ENCODE assay signal across 14 cellular contexts in genomic region chr2:148042219-148042618, GRCh38. TPM values are rescaled to one million over a fixed set of nuclear protein-coding genes. Genes with fewer than 3 reads are reported as not detected.
DNase-seq lines count a peak whose midpoint lies in the region; ATAC-seq and TF ChIP-seq lines count a peak whose summit lies in the region.
"Had no signal": no experiment of that assay in that cellular context is flagged by ENCODE, and none has a peak within 500 bp of the region (broad histone marks: within the 10 kb centered on the region; RNA-seq: fewer than 3 reads in every experiment).

No MANE protein-coding gene starts in this region.

- no peak overlapping the region for H3K27ac ChIP-seq in foreskin keratinocyte

- no peak for TF ChIP-seq CTCF in foreskin keratinocyte (conservative IDR thresholded peaks at IDR 0.05)

- DNase-seq in foreskin keratinocyte (peak in 1 of 2 donors; percentile 24), DMS53 (lab: John Stamatoyannopoulos, UW) (no peak), H4 (ENCODE audit: low spot score) (no peak), AML-193 (lab: John Stamatoyannopoulos, UW) (no peak), NCI-H1930 (lab: John Stamatoyannopoulos, UW) (no peak)
- DNase-seq: activated CD4-positive, alpha-beta T cell treated with anti-CD3 and anti-CD28 coated beads for 48 hours; activated naive CD8-positive, alpha-beta T cell treated with anti-CD3 and anti-CD28 coated beads, Interleukin-2, amount 10 ng/mL, durations not matched to agents 7 days and 5 days; naive thymus-derived CD4-positive, alpha-beta T cell; NCI-H1092 treated with DMSO at 0.1 percent for 48 hours had no signal

- ATAC-seq in GM18868 (IDR thresholded peaks at IDR 0.05; ENCODE audit: unreplicated experiment) = peak; percentile 97
- ATAC-seq in GM21825 (IDR thresholded peaks at IDR 0.05; ENCODE audit: unreplicated experiment) = peak; percentile 77
- ATAC-seq in HG03342 (IDR thresholded peaks at IDR 0.05; ENCODE audit: unreplicated experiment) = peak; percentile 92
- ATAC-seq in foreskin keratinocyte = peak; percentile 42
- ATAC-seq: HCT116; naive thymus-derived CD4-positive, alpha-beta T cell; Panc1 had no signal

- peaks cover 6% of the 10 kb centered on the region for H3K4me1 ChIP-seq in foreskin keratinocyte

- H3K27me3 ChIP-seq in foreskin keratinocyte = no peaks in the 10 kb centered on the region

RNA-seq across cellular contexts. Expression of gene MBD5, which starts 21.3 kb away (rescaled TPM):
- total RNA-seq in foreskin keratinocyte = 8.9 and 11.2 TPM in 2 replicates
- 3.8 and 6.2 TPM in 2 replicates for polyA plus RNA-seq in foreskin keratinocyte
- 2.7 and 12.8 TPM in 2 replicates for total RNA-seq in H4 (2014; rRNA removed; shearing (Covaris generic))

RNA-seq across cellular contexts. Expression of gene ORC4, which starts 21.7 kb away (rescaled TPM):
- total RNA-seq in foreskin keratinocyte = 26.8 and 26.9 TPM in 2 replicates
- 11.2 and 14.4 TPM in 2 replicates for polyA plus RNA-seq in foreskin keratinocyte
- 95.1 and 115 TPM in 2 replicates for total RNA-seq in H4 (2014; rRNA removed; shearing (Covaris generic))

Comparison
In these comparisons a context has a peak if more than half of its experiments do, and no peak if none do; other contexts are left out.
1. ATAC-seq: peak in every context shown above with its lines; median percentile 97 in GM18868; 92 in HG03342; 77 in GM21825; 42 in foreskin keratinocyte.